In genomic region chr3:194262345-194263305, GRCh38 we compare ENCODE assay signal across 21 cellular contexts.
DNase-seq lines count a peak whose midpoint lies in the region; ATAC-seq and TF ChIP-seq lines count a peak whose summit lies in the region.
"Had no signal": no experiment of that assay in that cellular context is flagged by ENCODE, and none has a peak within 500 bp of the region (broad histone marks: within the 10 kb centered on the region; RNA-seq: fewer than 3 reads in every experiment).

No MANE protein-coding gene starts in this region.

- no peak overlapping the region for H2AK5ac ChIP-seq in mesenchymal stem cell (ENCODE audit: low read length, severe bottlenecking)

- WGBS in mesenchymal stem cell: 91% methylated on average over 14 of the region's 14 CpGs

- peak overlapping the region; percentile 28 to 55 for H2BK12ac ChIP-seq in mesenchymal stem cell (ENCODE audit: low read length in 2 of 2)

- H3K27me3 Mint-ChIP-seq in activated naive CD4-positive, alpha-beta T cell treated with anti-CD3 and anti-CD28 coated beads, Interleukin-2, amount 10 ng/mL, durations not matched to agents 7 days and 5 days: peaks cover 47% of the 10 kb centered on the region
- H3K27me3 Mint-ChIP-seq in chondrocyte (ENCODE audit: low read depth): peaks cover 31% of the 10 kb centered on the region

- peaks cover 3% of the 10 kb centered on the region for H3K9me3 ChIP-seq in mesenchymal stem cell (ENCODE audit: control insufficient read depth, low read length)
- H3K9me3 ChIP-seq in upper lobe of right lung: no peaks in the 10 kb centered on the region

- H3K79me1 ChIP-seq in mesenchymal stem cell (replicated peaks; ENCODE audit: low read length, poor library complexity, severe bottlenecking): no peaks in the 10 kb centered on the region

- peaks cover 8% of the 10 kb centered on the region for H3K4me1 Mint-ChIP-seq in activated naive CD4-positive, alpha-beta T cell treated with anti-CD3 and anti-CD28 coated beads, Interleukin-2, amount 10 ng/mL, durations not matched to agents 7 days and 5 days
- H3K4me1 Mint-ChIP-seq in chondrocyte (ENCODE audit: low read depth): peaks cover 16% of the 10 kb centered on the region
- H3K4me1 Mint-ChIP-seq: CD4-positive, CD25-positive, alpha-beta regulatory T cell had no signal

- H3K27ac ChIP-seq in coronary artery (no peak overlapping the region), mesenchymal stem cell (ENCODE audit: low read length, poor library complexity, severe bottlenecking) (no peak overlapping the region), upper lobe of right lung (no peak overlapping the region)
- H3K27ac ChIP-seq: BLaER1, SJCRH30 had no signal

- no peak overlapping the region for H2BK5ac ChIP-seq in mesenchymal stem cell (ENCODE audit: low read depth, low read length, poor library complexity, severe bottlenecking)

- H3K4me3 ChIP-seq in coronary artery (no peak overlapping the region), mesenchymal stem cell (ENCODE audit: insufficient read depth in 1 of 2, low read depth in 1 of 2, low read length in 2 of 2) (no peak overlapping the region), upper lobe of right lung (no peak overlapping the region)
- H3K4me3 ChIP-seq: BLaER1, SJCRH30 had no signal

- no peak for ATAC-seq in activated naive CD4-positive, alpha-beta T cell treated with anti-CD3 and anti-CD28 coated beads, Interleukin-2, amount 50 U/mL, for 72 hours
- ATAC-seq in upper lobe of right lung: no peak
- ATAC-seq: HCT116, PC-3 had no signal

- H3K4me2 ChIP-seq in mesenchymal stem cell (ENCODE audit: low read length, poor library complexity, severe bottlenecking): no peak overlapping the region
- H3K4me2 ChIP-seq: BLaER1 had no signal

- DNase-seq in activated naive CD4-positive, alpha-beta T cell treated with anti-CD3 and anti-CD28 coated beads, Interleukin-2, amount 10 ng/mL, durations not matched to agents 7 days and 5 days: peak; percentile 16
- DNase-seq in activated naive CD4-positive, alpha-beta T cell treated with anti-CD3 and anti-CD28 coated beads, Interleukin-2, amount 50 U/mL, for 72 hours (ENCODE audit: low spot score in 2 of 2): no peak
- DNase-seq in coronary artery (ENCODE audit: low spot score) (peak; percentile 52), mesenchymal stem cell (no peak), upper lobe of right lung (peak; percentile 4), chondrocyte (ENCODE audit: low spot score) (no peak), inferior parietal cortex (ENCODE audit: extremely low spot score) (no peak)
- DNase-seq: CD4-positive, CD25-positive, alpha-beta regulatory T cell; Kasumi-1; MV-4-11; NCI-H1105; NCI-H1436 treated with DMSO at 0.1 percent for 48 hours; NCI-H187 treated with DMSO at 0.1 percent for 48 hours; NCI-H2171 treated with DMSO at 0.1 percent for 48 hours; NCI-H446; NCI-H524 treated with DMSO at 0.1 percent for 48 hours; NCI-H774; PC-3; SJCRH30 had no signal

- peak overlapping the region in 1 of 2 experiments; percentile 26 for H3K14ac ChIP-seq in mesenchymal stem cell (ENCODE audit: low read length in 2 of 2)

- no peak overlapping the region for H3K4me3 Mint-ChIP-seq in activated naive CD4-positive, alpha-beta T cell treated with anti-CD3 and anti-CD28 coated beads, Interleukin-2, amount 10 ng/mL, durations not matched to agents 7 days and 5 days
- H3K4me3 Mint-ChIP-seq in chondrocyte (ENCODE audit: unreplicated experiment): no peak overlapping the region
- H3K4me3 Mint-ChIP-seq: CD4-positive, CD25-positive, alpha-beta regulatory T cell had no signal

- H3K23ac ChIP-seq in mesenchymal stem cell (ENCODE audit: low read length in 2 of 2): no peak overlapping the region

- TF ChIP-seq CTCF in coronary artery (IDR thresholded peaks at IDR 0.05) (no peak), upper lobe of right lung (IDR thresholded peaks at IDR 0.05) (no peak), chondrocyte (IDR thresholded peaks at IDR 0.05) (no peak)

- H3K9ac ChIP-seq in mesenchymal stem cell (ENCODE audit: low read length): no peak overlapping the region
- H3K9ac ChIP-seq: BLaER1 had no signal

- H3K4me1 ChIP-seq in mesenchymal stem cell (ENCODE audit: control insufficient read depth, insufficient read depth, low read depth, low read length) (peaks cover 11% of the 10 kb centered on the region), upper lobe of right lung (peaks cover 21% of the 10 kb centered on the region)

- H4K91ac ChIP-seq in mesenchymal stem cell (ENCODE audit: low read length): no peak overlapping the region

- CTCF ChIA-PET in activated naive CD4-positive, alpha-beta T cell treated with anti-CD3 and anti-CD28 coated beads, Interleukin-2, amount 10 ng/mL, durations not matched to agents 7 days and 5 days (lab: Charles Lee): no interaction called here

- peaks cover 0 to 3% of the 10 kb centered on the region in 2 experiments for H3K27me3 ChIP-seq in mesenchymal stem cell (ENCODE audit: control insufficient read depth in 1 of 2, insufficient read depth in 1 of 2, low read length in 2 of 2)
- no peaks in the 10 kb centered on the region for H3K27me3 ChIP-seq in upper lobe of right lung
- H3K27me3 ChIP-seq: BLaER1, SJCRH30 had no signal

- H3K9me3 Mint-ChIP-seq in activated naive CD4-positive, alpha-beta T cell treated with anti-CD3 and anti-CD28 coated beads, Interleukin-2, amount 10 ng/mL, durations not matched to agents 7 days and 5 days: peaks cover 1% of the 10 kb centered on the region
- H3K9me3 Mint-ChIP-seq in activated naive CD4-positive, alpha-beta T cell treated with anti-CD3 and anti-CD28 coated beads, Interleukin-2, amount 50 U/mL, for 72 hours: peaks cover 0 to 4% of the 10 kb centered on the region in 2 donors
- H3K9me3 Mint-ChIP-seq in chondrocyte (ENCODE audit: low read depth): peaks cover 7% of the 10 kb centered on the region

- no peak overlapping the region for H3K27ac Mint-ChIP-seq in activated naive CD4-positive, alpha-beta T cell treated with anti-CD3 and anti-CD28 coated beads, Interleukin-2, amount 10 ng/mL, durations not matched to agents 7 days and 5 days
- no peak overlapping the region for H3K27ac Mint-ChIP-seq in activated naive CD4-positive, alpha-beta T cell treated with anti-CD3 and anti-CD28 coated beads, Interleukin-2, amount 50 U/mL, for 72 hours
- no peak overlapping the region for H3K27ac Mint-ChIP-seq in chondrocyte (ENCODE audit: unreplicated experiment)

- H2BK120ac ChIP-seq in mesenchymal stem cell (ENCODE audit: low read depth, low read length): no peak overlapping the region

- peak overlapping the region in 1 of 2 experiments; percentile 73 for H3K18ac ChIP-seq in mesenchymal stem cell (ENCODE audit: low read depth in 1 of 2, low read length in 2 of 2)

- peak overlapping the region in 1 of 2 experiments; percentile 59 for H3K4ac ChIP-seq in mesenchymal stem cell (ENCODE audit: low read depth in 1 of 2, low read length in 2 of 2)

- H2BK15ac ChIP-seq in mesenchymal stem cell (ENCODE audit: low read depth, poor library complexity, severe bottlenecking): no peak overlapping the region

- H2AFZ ChIP-seq in mesenchymal stem cell (ENCODE audit: low read depth, low read length): no peak overlapping the region

- H4K8ac ChIP-seq in mesenchymal stem cell (ENCODE audit: low read length): no peak overlapping the region

- H3K36me3 Mint-ChIP-seq in activated naive CD4-positive, alpha-beta T cell treated with anti-CD3 and anti-CD28 coated beads, Interleukin-2, amount 10 ng/mL, durations not matched to agents 7 days and 5 days: no peaks in the 10 kb centered on the region
- H3K36me3 Mint-ChIP-seq in activated naive CD4-positive, alpha-beta T cell treated with anti-CD3 and anti-CD28 coated beads, Interleukin-2, amount 50 U/mL, for 72 hours: peaks cover 0 to 8% of the 10 kb centered on the region in 2 donors
- H3K36me3 Mint-ChIP-seq in chondrocyte (ENCODE audit: low read depth): no peaks in the 10 kb centered on the region
- H3K36me3 Mint-ChIP-seq: CD4-positive, CD25-positive, alpha-beta regulatory T cell had no signal

- H3K36me3 ChIP-seq in mesenchymal stem cell (ENCODE audit: control insufficient read depth in 1 of 2, insufficient read depth in 2 of 2, low read depth in 1 of 2, low read length in 2 of 2) (no peaks in the 10 kb centered on the region), upper lobe of right lung (no peaks in the 10 kb centered on the region)
- H3K36me3 ChIP-seq: BLaER1, SJCRH30 had no signal

- intact Hi-C loops in upper lobe of right lung (cut with DNase I): no loop called here

Comparison
In these comparisons a context has a peak if more than half of its experiments do, and no peak if none do; other contexts are left out.
1. DNase-seq: peak in activated naive CD4-positive, alpha-beta T cell treated with anti-CD3 and anti-CD28 coated beads, Interleukin-2, amount 10 ng/mL, durations not matched to agents 7 days and 5 days (single experiment), coronary artery (single experiment) and upper lobe of right lung (single experiment); none in activated naive CD4-positive, alpha-beta T cell treated with anti-CD3 and anti-CD28 coated beads, Interleukin-2, amount 50 U/mL, for 72 hours (0 of 2), mesenchymal stem cell (single experiment), chondrocyte (single experiment) and inferior parietal cortex (single experiment).